18 cellular contexts compared by ENCODE assay signal in genomic region chr16:75151798-75152197, GRCh38. TPM values are rescaled to one million over a fixed set of nuclear protein-coding genes. Genes with fewer than 3 reads are reported as not detected.
DNase-seq lines count a peak whose midpoint lies in the region; ATAC-seq and TF ChIP-seq lines count a peak whose summit lies in the region.
"Had no signal": no experiment of that assay in that cellular context is flagged by ENCODE, and none has a peak within 500 bp of the region (broad histone marks: within the 10 kb centered on the region; RNA-seq: fewer than 3 reads in every experiment).

No MANE protein-coding gene starts in this region.

- H3K79me2 ChIP-seq in OCI-LY7 (ENCODE audit: insufficient read depth, low read depth, low read length), result peaks cover 50% of the 10 kb centered on the region

- CTCF ChIA-PET in HEK293 (lab: Yijun Ruan, JAX) (no interaction called here), OCI-LY7 (lab: Charles Lee; ENCODE audit: unreplicated experiment) (no interaction called here)

- peak overlapping the region; percentile 49 for H3K4me3 Mint-ChIP-seq in activated T-cell treated with anti-CD3 and anti-CD28 coated beads, Interleukin-2, amount 50 U/mL, for 4 hours
- H3K4me3 Mint-ChIP-seq in activated naive CD8-positive, alpha-beta T cell treated with anti-CD3 and anti-CD28 coated beads for 36 hours, result peak overlapping the region; percentile 11
- H3K4me3 Mint-ChIP-seq in natural killer cell treated with Interleukin-12 subunit alpha and Interleukin-12 subunit beta and Interleukin-15 and Interleukin-18, amount 100 ng/mL, for 72 hours, result peak overlapping the region; percentile 50

- intact Hi-C loops in OCI-LY7 (cut with micrococcal nuclease; ENCODE audit: unreplicated experiment) (no loop called here), body of pancreas (cut with DNase I) (no loop called here)

- H3K27me3 Mint-ChIP-seq in activated T-cell treated with anti-CD3 and anti-CD28 coated beads, Interleukin-2, amount 50 U/mL, for 4 hours (ENCODE audit: low read depth), result no peaks in the 10 kb centered on the region
- H3K27me3 Mint-ChIP-seq in activated naive CD8-positive, alpha-beta T cell treated with anti-CD3 and anti-CD28 coated beads for 36 hours, result no peaks in the 10 kb centered on the region
- no peaks in the 10 kb centered on the region for H3K27me3 Mint-ChIP-seq in natural killer cell treated with Interleukin-12 subunit alpha and Interleukin-12 subunit beta and Interleukin-15 and Interleukin-18, amount 100 ng/mL, for 72 hours

- no peak for DNase-seq in activated T-cell treated with anti-CD3 and anti-CD28 coated beads, Interleukin-2, amount 50 U/mL, for 4 hours
- no peak for DNase-seq in activated T-cell treated with anti-CD3 and anti-CD28 coated beads, Interleukin-2, amount 50 U/mL, for 1 hour
- DNase-seq in activated naive CD8-positive, alpha-beta T cell treated with anti-CD3 and anti-CD28 coated beads for 36 hours, result no peak
- no peak for DNase-seq in natural killer cell treated with Interleukin-12 subunit alpha and Interleukin-12 subunit beta and Interleukin-15 and Interleukin-18, amount 100 ng/mL, for 72 hours (ENCODE audit: low spot score)
- DNase-seq in OCI-LY7 (ENCODE audit: low spot score) (no peak), body of pancreas (no peak)
- DNase-seq in stimulated activated naive CD4-positive, alpha-beta T cell (lab: John Stamatoyannopoulos, UW), result no peak
- DNase-seq: NCI-H1417 treated with DMSO at 0.1 percent for 48 hours, NCI-H1930, NCI-H226, NCI-H524 treated with DMSO at 0.1 percent for 48 hours, PC-9, SJCRH30 had no signal

- no peaks in the 10 kb centered on the region for H3K9me2 ChIP-seq in OCI-LY7 (ENCODE audit: insufficient read depth, low read length)

- peaks cover 19% of the 10 kb centered on the region for H3K9me3 Mint-ChIP-seq in activated T-cell treated with anti-CD3 and anti-CD28 coated beads, Interleukin-2, amount 50 U/mL, for 4 hours
- peaks cover 28% of the 10 kb centered on the region for H3K9me3 Mint-ChIP-seq in activated naive CD8-positive, alpha-beta T cell treated with anti-CD3 and anti-CD28 coated beads for 36 hours
- H3K9me3 Mint-ChIP-seq in natural killer cell treated with Interleukin-12 subunit alpha and Interleukin-12 subunit beta and Interleukin-15 and Interleukin-18, amount 100 ng/mL, for 72 hours, result peaks cover 15% of the 10 kb centered on the region

- H3K36me3 Mint-ChIP-seq in activated T-cell treated with anti-CD3 and anti-CD28 coated beads, Interleukin-2, amount 50 U/mL, for 4 hours (ENCODE audit: insufficient read depth), result peaks cover 41% of the 10 kb centered on the region
- peaks cover 60% of the 10 kb centered on the region for H3K36me3 Mint-ChIP-seq in activated naive CD8-positive, alpha-beta T cell treated with anti-CD3 and anti-CD28 coated beads for 36 hours
- H3K36me3 Mint-ChIP-seq in natural killer cell treated with Interleukin-12 subunit alpha and Interleukin-12 subunit beta and Interleukin-15 and Interleukin-18, amount 100 ng/mL, for 72 hours, result peaks cover 34% of the 10 kb centered on the region

- H3K27ac ChIP-seq in HEK293 (ENCODE audit: extremely low read depth, low read depth, low read length) (no peak overlapping the region), OCI-LY7 (ENCODE audit: low read depth, low read length, poor library complexity, severe bottlenecking) (no peak overlapping the region), body of pancreas (no peak overlapping the region)
- H3K27ac ChIP-seq: BLaER1, KMS-11, PC-9, SJCRH30 had no signal

- TF ChIP-seq CTCF in HEK293 (tag by site-specific recombination; IDR thresholded peaks at IDR 0.05) (no peak), OCI-LY7 (conservative IDR thresholded peaks at IDR 0.05; ENCODE audit: low read length) (no peak), body of pancreas (IDR thresholded peaks at IDR 0.05) (no peak)

- no peaks in the 10 kb centered on the region for H3K27me3 ChIP-seq in body of pancreas
- H3K27me3 ChIP-seq: BLaER1, SJCRH30 had no signal

- H3K36me3 ChIP-seq in HEK293 (ENCODE audit: control insufficient read depth in 2 of 2, insufficient read depth in 1 of 2, low read length in 2 of 2), result peaks cover 13 to 42% of the 10 kb centered on the region in 2 experiments
- H3K36me3 ChIP-seq in OCI-LY7 (ENCODE audit: insufficient read depth, low read length), result peaks cover 64% of the 10 kb centered on the region
- no peaks in the 10 kb centered on the region for H3K36me3 ChIP-seq in body of pancreas (replicated peaks in 1 of 2; ENCODE audit: insufficient read depth in 1 of 2, low read depth in 2 of 2)

- no peak overlapping the region for H3K4me2 ChIP-seq in OCI-LY7 (ENCODE audit: low read length)
- H3K4me2 ChIP-seq: BLaER1, KMS-11, PC-9 had no signal

- H3K4me1 ChIP-seq in HEK293 (ENCODE audit: control insufficient read depth, insufficient read depth, low read length) (no peaks in the 10 kb centered on the region), OCI-LY7 (ENCODE audit: insufficient read depth, low read length, poor library complexity, severe bottlenecking) (peaks cover 9% of the 10 kb centered on the region), body of pancreas (no peaks in the 10 kb centered on the region)
- H3K4me1 ChIP-seq: SJCRH30 had no signal

- no TSS peak for BruUV-seq in OCI-LY7 (replicated peaks; lab: Mats Ljungman, UMichigan)

- H3K4me1 Mint-ChIP-seq in activated T-cell treated with anti-CD3 and anti-CD28 coated beads, Interleukin-2, amount 50 U/mL, for 4 hours (ENCODE audit: low read depth), result peaks cover 35% of the 10 kb centered on the region
- H3K4me1 Mint-ChIP-seq in activated naive CD8-positive, alpha-beta T cell treated with anti-CD3 and anti-CD28 coated beads for 36 hours, result peaks cover 27% of the 10 kb centered on the region
- H3K4me1 Mint-ChIP-seq in natural killer cell treated with Interleukin-12 subunit alpha and Interleukin-12 subunit beta and Interleukin-15 and Interleukin-18, amount 100 ng/mL, for 72 hours (ENCODE audit: low read depth in 2 of 2), result peaks cover 17 to 33% of the 10 kb centered on the region in 2 donors

- 72 to 73% methylated on average over 2 of the region's 2 CpGs for WGBS in body of pancreas, 2 donors

- no peak for TF ChIP-seq POLR2A in body of pancreas (IDR thresholded peaks at IDR 0.05)

- POLR2A ChIA-PET in HEK293 (lab: Yijun Ruan, JAX) (no interaction called here), OCI-LY7 (lab: Charles Lee) (no interaction called here)

- no peak overlapping the region for H2AFZ ChIP-seq in OCI-LY7 (ENCODE audit: low read length)
- H2AFZ ChIP-seq: PC-9 had no signal

- H3K9me3 ChIP-seq in HEK293 (ENCODE audit: control insufficient read depth, insufficient read depth, low read depth, low read length) (no peaks in the 10 kb centered on the region), OCI-LY7 (ENCODE audit: low read length) (peaks cover 37% of the 10 kb centered on the region), body of pancreas (no peaks in the 10 kb centered on the region)
- H3K9me3 ChIP-seq: SJCRH30 had no signal

- H3K4me3 ChIP-seq in HEK293 (ENCODE audit: low read depth, low read length), result no peak overlapping the region
- H3K4me3 ChIP-seq in OCI-LY7 (ENCODE audit: low read depth, low read length, poor library complexity, severe bottlenecking), result no peak overlapping the region
- no peak overlapping the region for H3K4me3 ChIP-seq in body of pancreas
- H3K4me3 ChIP-seq: BLaER1, PC-9, SJCRH30 had no signal

- peak overlapping the region; percentile 70 for H3K27ac Mint-ChIP-seq in activated naive CD8-positive, alpha-beta T cell treated with anti-CD3 and anti-CD28 coated beads for 36 hours
- peak overlapping the region in 1 of 2 donors; percentile 2 for H3K27ac Mint-ChIP-seq in natural killer cell treated with Interleukin-12 subunit alpha and Interleukin-12 subunit beta and Interleukin-15 and Interleukin-18, amount 100 ng/mL, for 72 hours

- 0 out of 2 replicates have a peak, but pooled peaks cover 3% of the 10 kb centered on the region for H4K20me1 ChIP-seq in OCI-LY7 (ENCODE audit: insufficient read depth, low read length)
- H4K20me1 ChIP-seq: BLaER1 had no signal

- no peak for ATAC-seq in activated T-cell treated with anti-CD3 and anti-CD28 coated beads, Interleukin-2, amount 50 U/mL, for 4 hours
- ATAC-seq in natural killer cell treated with Interleukin-12 subunit alpha and Interleukin-12 subunit beta and Interleukin-15 and Interleukin-18, amount 100 ng/mL, for 72 hours, result no peak
- ATAC-seq in body of pancreas, result no peak

TF ChIP-seq in HEK293, 187 proteins besides CTCF, POLR2A, EP300 and RAD21 (continues in another document):
- TF ChIP-seq ZNF19 (tag by site-specific recombination; IDR thresholded peaks at IDR 0.05; ENCODE audit: low read depth), result no peak
- TF ChIP-seq SETDB1 (IDR thresholded peaks at IDR 0.05; ENCODE audit: insufficient read length, low read length), result peak; percentile 82
- TF ChIP-seq SALL2 (tag by site-specific recombination; IDR thresholded peaks at IDR 0.05; ENCODE audit: borderline replicate concordance), result no peak

RNA-seq across cellular contexts. Expression of gene ZFP1, which starts 3.5 kb away (rescaled TPM):
- total RNA-seq in activated T-cell treated with anti-CD3 and anti-CD28 coated beads, Interleukin-2, amount 50 U/mL, for 4 hours, result 10 to 100 TPM; 11.5 to 13.4 (median 13.4) TPM
- 10 to 100 TPM; 18.7 to 19.0 TPM for total RNA-seq in activated naive CD8-positive, alpha-beta T cell treated with anti-CD3 and anti-CD28 coated beads for 36 hours
- 10 to 100 TPM; 11.2 to 16.7 TPM for total RNA-seq in natural killer cell treated with Interleukin-12 subunit alpha and Interleukin-12 subunit beta and Interleukin-15 and Interleukin-18, amount 100 ng/mL, for 72 hours
- total RNA-seq in OCI-LY7 (2014; rRNA removed; shearing (Covaris generic)), result 17.3 and 25.0 TPM in 2 replicates
- 23.0 and 23.9 TPM in 2 replicates for total RNA-seq in OCI-LY7 (2022)
- total RNA-seq in body of pancreas, result 1 to 10 TPM; 1.6 to 3.4 TPM

RNA-seq across cellular contexts. Expression of gene LDHD, which starts 35.2 kb away (rescaled TPM):
- total RNA-seq in activated T-cell treated with anti-CD3 and anti-CD28 coated beads, Interleukin-2, amount 50 U/mL, for 4 hours, result under 1 TPM in 1 of 3 donors, not detected in 2; 0.11 TPM
- not detected for total RNA-seq in activated naive CD8-positive, alpha-beta T cell treated with anti-CD3 and anti-CD28 coated beads for 36 hours
- 1 to 10 TPM in 1 of 2 donors, under 1 TPM in 1; 0.19 to 1.1 TPM for total RNA-seq in natural killer cell treated with Interleukin-12 subunit alpha and Interleukin-12 subunit beta and Interleukin-15 and Interleukin-18, amount 100 ng/mL, for 72 hours
- 0.09 and 0.67 TPM in 2 replicates for total RNA-seq in OCI-LY7 (2014; rRNA removed; shearing (Covaris generic))
- 0.48 and 0.83 TPM in 2 replicates for total RNA-seq in OCI-LY7 (2022)
- total RNA-seq in body of pancreas, result 10 to 100 TPM; 27.7 to 28.3 TPM

RNA-seq across cellular contexts. Expression of gene CTRB2, which starts 55.2 kb away (rescaled TPM):
- 10 to 100 TPM in 1 of 3 donors, 1 to 10 TPM in 2; 5.5 to 10.3 (median 6.7) TPM for total RNA-seq in activated T-cell treated with anti-CD3 and anti-CD28 coated beads, Interleukin-2, amount 50 U/mL, for 4 hours
- total RNA-seq in activated naive CD8-positive, alpha-beta T cell treated with anti-CD3 and anti-CD28 coated beads for 36 hours, result not detected
- total RNA-seq in natural killer cell treated with Interleukin-12 subunit alpha and Interleukin-12 subunit beta and Interleukin-15 and Interleukin-18, amount 100 ng/mL, for 72 hours, result not detected
- total RNA-seq in OCI-LY7 (2014; rRNA removed; shearing (Covaris generic)), result not detected in 2 replicates
- total RNA-seq in OCI-LY7 (2022) (not detected in 2 replicates), body of pancreas (over 10,000 TPM; 18,538 to 32,261 TPM)
- total RNA-seq: H4, M059J, PC-9, SJCRH30 had no signal

Comparison
In these comparisons a context has a peak if more than half of its experiments do, and no peak if none do; other contexts are left out.
1. RNA of gene LDHD, which starts 35.2 kb away (total RNA-seq): 27.7 to 28.3 TPM in body of pancreas; 0.19 to 1.1 TPM in natural killer cell treated with Interleukin-12 subunit alpha and Interleukin-12 subunit beta and Interleukin-15 and Interleukin-18, amount 100 ng/mL, for 72 hours, 0.09 to 0.83 TPM in OCI-LY7, 0.11 TPM in activated T-cell treated with anti-CD3 and anti-CD28 coated beads, Interleukin-2, amount 50 U/mL, for 4 hours and not detected in activated naive CD8-positive, alpha-beta T cell treated with anti-CD3 and anti-CD28 coated beads for 36 hours; every median in the first group is over 10 times any median in the second.
2. RNA of gene CTRB2, which starts 55.2 kb away (total RNA-seq): 18,538 to 32,261 TPM in body of pancreas; 5.5 to 10.3 TPM in activated T-cell treated with anti-CD3 and anti-CD28 coated beads, Interleukin-2, amount 50 U/mL, for 4 hours, not detected in activated naive CD8-positive, alpha-beta T cell treated with anti-CD3 and anti-CD28 coated beads for 36 hours, not detected in natural killer cell treated with Interleukin-12 subunit alpha and Interleukin-12 subunit beta and Interleukin-15 and Interleukin-18, amount 100 ng/mL, for 72 hours and not detected in OCI-LY7; every median in the first group is over 1,000 times any median in the second.
3. Peak in every context shown above with its lines, with median percentiles within 50 percentile points of each other: H3K4me3 Mint-ChIP-seq.